ENCODE assay signal across 16 cellular contexts in the genomic region with DNA sequence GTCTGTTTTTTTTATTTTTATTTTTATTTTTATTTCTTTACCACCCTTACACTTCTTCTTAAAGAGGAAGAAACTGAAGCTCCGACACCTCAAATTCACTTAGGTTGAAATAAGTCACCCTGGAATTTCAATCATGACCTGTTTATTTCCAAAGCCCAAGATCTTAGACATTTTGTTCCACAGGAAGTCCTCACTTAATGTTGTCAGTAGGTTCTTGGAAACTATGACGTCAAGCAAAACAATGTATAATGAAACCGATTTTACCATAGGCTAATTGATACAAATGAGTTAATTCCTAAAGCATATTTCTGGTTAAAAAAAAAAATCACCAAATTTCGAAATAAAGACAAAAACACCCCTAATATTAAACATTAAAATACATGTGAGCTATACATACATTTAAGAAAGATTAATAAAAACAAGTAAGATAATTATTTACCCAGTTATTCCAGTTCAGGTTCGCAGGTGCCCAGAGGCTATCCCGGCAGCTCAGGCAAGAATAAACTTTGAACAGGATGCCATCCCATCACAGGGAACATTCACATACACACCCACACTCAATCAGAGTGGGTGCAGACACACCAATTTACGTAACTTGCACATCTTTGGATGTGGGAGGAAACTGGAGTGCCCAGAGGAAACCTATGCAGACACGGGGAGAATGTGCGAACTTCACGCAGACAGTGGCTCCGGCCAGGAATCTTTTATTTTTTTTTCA.
"Had no signal": no experiment of that assay in that cellular context is flagged by ENCODE, and none has a peak within 500 bp of the region (broad histone marks: within the 10 kb centered on the region; RNA-seq: fewer than 3 reads in every experiment).

No MANE protein-coding gene starts in this region.

- H3K36me3 ChIP-seq: thyroid gland had no signal

- H3K9me3 ChIP-seq: thyroid gland had no signal

- H3K4me1 ChIP-seq: thyroid gland had no signal

- H3K4me3 Mint-ChIP-seq: activated CD4-positive, alpha-beta memory T cell treated with anti-CD3 and anti-CD28 coated beads, Interleukin-2, amount 10 ng/mL, durations not matched to agents 7 days and 5 days; endodermal cell; WTC11 had no signal

- H3K27me3 ChIP-seq: dorsolateral prefrontal cortex, thyroid gland had no signal

- H3K27ac Mint-ChIP-seq: activated CD4-positive, alpha-beta memory T cell treated with anti-CD3 and anti-CD28 coated beads, Interleukin-2, amount 10 ng/mL, durations not matched to agents 7 days and 5 days; endodermal cell; progenitor cell of endocrine pancreas; WTC11 had no signal

- DNase-seq: activated CD4-positive, alpha-beta memory T cell treated with anti-CD3 and anti-CD28 coated beads, Interleukin-2, amount 10 ng/mL, durations not matched to agents 7 days and 5 days; activated CD4-positive, alpha-beta T cell treated with anti-CD3 and anti-CD28 coated beads for 4 hours; activated CD8-positive, alpha-beta memory T cell treated with anti-CD3 and anti-CD28 coated beads, Interleukin-2, amount 50 U/mL, for 4 hours; activated gamma-delta T cell; activated T-cell treated with anti-CD3 and anti-CD28 coated beads, Interleukin-2, amount 50 U/mL, for 48 hours; anterior cingulate cortex; dorsolateral prefrontal cortex; endodermal cell; hippocampal formation; midbrain; stimulated activated CD4-positive, alpha-beta T cell treated with anti-CD3 and anti-CD28 coated beads, Interleukin-1b, Interleukin-23, amount 100 ng/mL, for 48 hours; thyroid gland had no signal

- H3K4me3 ChIP-seq: dorsolateral prefrontal cortex, thyroid gland had no signal

- FAIRE-seq: keratinocyte, TTC549 had no signal

- H3K27me3 Mint-ChIP-seq: activated CD4-positive, alpha-beta memory T cell treated with anti-CD3 and anti-CD28 coated beads, Interleukin-2, amount 10 ng/mL, durations not matched to agents 7 days and 5 days; progenitor cell of endocrine pancreas had no signal

- ATAC-seq: WTC11 had no signal

- H3K27ac ChIP-seq: dorsolateral prefrontal cortex, thyroid gland had no signal

- H3K4me1 Mint-ChIP-seq: endodermal cell had no signal
